In genomic region chr5:103211858-103212500, GRCh38 we compare ENCODE assay signal across 10 cellular contexts. TPM values are rescaled to one million over a fixed set of nuclear protein-coding genes. Genes with fewer than 3 reads are reported as not detected.
DNase-seq lines count a peak whose midpoint lies in the region; ATAC-seq and FAIRE-seq lines count a peak whose summit lies in the region.
"Had no signal": no experiment of that assay in that cellular context is flagged by ENCODE, and none has a peak within 500 bp of the region (broad histone marks: within the 10 kb centered on the region; RNA-seq: fewer than 3 reads in every experiment).

No MANE protein-coding gene starts in this region.

- H3K36me3 Mint-ChIP-seq in T-helper 2 cell treated with Interferon-gamma antibody and Interleukin-4, amounts not matched to agents 5 μg/mL and 100 μg/mL, for 36 hours (ENCODE audit: low read depth), result peaks cover 23% of the 10 kb centered on the region

- peak overlapping the region; percentile 74 for H3K27ac Mint-ChIP-seq in T-helper 2 cell treated with Interferon-gamma antibody and Interleukin-4, amounts not matched to agents 5 μg/mL and 100 μg/mL, for 36 hours

- FAIRE-seq in RCC 7860 (lab: Jason Lieb, UNC), result no peak
- FAIRE-seq: bronchial epithelial cell had no signal

- DNase-seq in AML-193 (lab: John Stamatoyannopoulos, UW), result peak; percentile 61 to 71
- no peak for DNase-seq in T-helper 2 cell treated with Interferon-gamma antibody and Interleukin-4, amounts not matched to agents 5 μg/mL and 100 μg/mL, for 36 hours (ENCODE audit: low spot score)
- DNase-seq in effector CD4-positive, alpha-beta T cell, result no peak
- DNase-seq in RCC 7860 (ENCODE audit: low spot score), result no peak
- DNase-seq in HK-2 (ENCODE audit: unreplicated experiment), result no peak
- DNase-seq in mesenteric fat pad (ENCODE audit: low spot score), result no peak
- DNase-seq: islet precursor cell had no signal

- H3K4me3 Mint-ChIP-seq in T-helper 2 cell treated with Interferon-gamma antibody and Interleukin-4, amounts not matched to agents 5 μg/mL and 100 μg/mL, for 36 hours, result peak overlapping the region; percentile 41

- peaks cover 26% of the 10 kb centered on the region for H3K4me1 Mint-ChIP-seq in T-helper 2 cell treated with Interferon-gamma antibody and Interleukin-4, amounts not matched to agents 5 μg/mL and 100 μg/mL, for 36 hours (ENCODE audit: low read depth)

- H3K9me3 Mint-ChIP-seq in T-helper 2 cell treated with Interferon-gamma antibody and Interleukin-4, amounts not matched to agents 5 μg/mL and 100 μg/mL, for 36 hours, result no peaks in the 10 kb centered on the region

- no peaks in the 10 kb centered on the region for H3K27me3 Mint-ChIP-seq in T-helper 2 cell treated with Interferon-gamma antibody and Interleukin-4, amounts not matched to agents 5 μg/mL and 100 μg/mL, for 36 hours (ENCODE audit: low read depth)

- ATAC-seq in GM18909 (IDR thresholded peaks at IDR 0.05; ENCODE audit: poor library complexity, unreplicated experiment) (peak; percentile 82), HG02970 (IDR thresholded peaks at IDR 0.05; ENCODE audit: low FRiP score, unreplicated experiment) (peak; percentile 70)

RNA-seq across cellular contexts. Expression of gene MACIR, which starts 46.6 kb away (rescaled TPM):
- 41.8 TPM for total RNA-seq in mesenteric fat pad

Comparison
In these comparisons a context has a peak if more than half of its experiments do, and no peak if none do; other contexts are left out.
1. DNase-seq: peak in AML-193 (2 of 2); none in T-helper 2 cell treated with Interferon-gamma antibody and Interleukin-4, amounts not matched to agents 5 μg/mL and 100 μg/mL, for 36 hours (single experiment), effector CD4-positive, alpha-beta T cell (single experiment), RCC 7860 (single experiment), HK-2 (single experiment) and mesenteric fat pad (single experiment).